18 cellular contexts compared by ENCODE assay signal in the genomic region with DNA sequence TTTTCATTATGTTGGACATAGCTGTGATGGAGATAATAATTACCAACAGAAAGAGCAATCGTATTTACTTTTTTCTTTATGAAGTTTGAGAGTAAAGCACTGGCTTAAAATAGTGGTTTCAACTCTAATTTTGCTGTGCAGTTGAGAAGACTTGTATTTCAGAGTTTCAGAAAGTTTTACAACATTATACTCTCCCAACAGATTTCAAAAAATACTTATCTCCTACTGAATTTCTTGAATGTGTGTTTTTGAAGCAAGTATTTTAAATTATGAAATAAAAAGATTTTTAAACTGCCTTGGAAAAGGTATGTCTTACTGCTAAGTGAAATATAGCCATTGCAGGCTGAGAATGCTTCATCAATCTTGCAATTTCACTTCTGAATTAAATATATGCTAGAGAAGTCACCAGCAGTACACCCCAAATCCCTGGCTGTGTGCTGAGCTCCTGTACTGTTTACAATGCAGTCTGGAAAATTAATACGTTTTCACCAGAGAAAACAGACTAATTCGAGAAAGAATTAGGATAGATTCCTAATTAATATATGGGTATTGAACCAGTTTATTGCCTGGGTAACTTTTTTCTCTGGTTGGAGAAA. TPM values are rescaled to one million over a fixed set of nuclear protein-coding genes. Genes with fewer than 3 reads are reported as not detected.
A peak's percentile ranks its signal among the peaks of the same experiment; 100 is the strongest.
DNase-seq lines count a peak whose midpoint lies in the region; ATAC-seq and TF ChIP-seq lines count a peak whose summit lies in the region.
"Had no signal": no experiment of that assay in that cellular context is flagged by ENCODE, and none has a peak within 500 bp of the region (broad histone marks: within the 10 kb centered on the region; RNA-seq: fewer than 3 reads in every experiment).

No MANE protein-coding gene starts in this region.

- no peaks in the 10 kb centered on the region for H3K36me3 ChIP-seq in urinary bladder (ENCODE audit: insufficient read depth)
- H3K36me3 ChIP-seq: transverse colon had no signal

- H3K9me3 Mint-ChIP-seq in WTC11: no peaks in the 10 kb centered on the region
- H3K9me3 Mint-ChIP-seq in nephron: no peaks in the 10 kb centered on the region
- H3K9me3 Mint-ChIP-seq: stimulated activated naive CD8-positive, alpha-beta T cell treated with anti-CD3 and anti-CD28 coated beads, Interleukin-15, amount 100 ng/mL, for 72 hours; T-helper 1 cell treated with Interleukin-12 subunit alpha and Interleukin-12 subunit beta and Interleukin-4 antibody, amounts not matched to agents 30 μg/mL and 1 μg/mL, for 36 hours had no signal

- H3K27me3 Mint-ChIP-seq in WTC11 (ENCODE audit: low read depth) (peaks cover 98% of the 10 kb centered on the region), nephron (ENCODE audit: low read depth) (peaks cover 99% of the 10 kb centered on the region)

- TF ChIP-seq CTCF in WTC11 (IDR thresholded peaks at IDR 0.05) (no peak), nephron (IDR thresholded peaks at IDR 0.05; ENCODE audit: unreplicated experiment in 3 of 3) (no peak)

- intact Hi-C loops in left colon (cut with DNase I, micrococcal nuclease): loop anchor here in 1 of 2 donors (5.0 kb wide), 1 partner anchor 55 kb away; a partner anchor contains a TSS

- H3K36me3 Mint-ChIP-seq in WTC11 (no peaks in the 10 kb centered on the region), nephron (ENCODE audit: low read depth) (no peaks in the 10 kb centered on the region)
- H3K36me3 Mint-ChIP-seq: activated naive CD8-positive, alpha-beta T cell had no signal

- DNase-seq in WTC11 (ENCODE audit: low spot score) (no peak), fibroblast of peridontal ligament (ENCODE audit: extremely low read depth) (peak; percentile 16), left colon (no peak), GM19240 (ENCODE audit: insufficient read length, low spot score) (no peak), mucosa of gallbladder (ENCODE audit: low spot score) (no peak)
- DNase-seq: activated CD8-positive, alpha-beta T cell treated with anti-CD3 and anti-CD28 coated beads, Interleukin-2, amount 10 ng/mL, durations not matched to agents 7 days and 5 days; activated effector memory CD4-positive, alpha-beta T cell treated with Interleukin-2 at 50 U/mL for 16 hours; NCI-H146; NCI-H446; occipital lobe; stimulated activated naive CD8-positive, alpha-beta T cell treated with anti-CD3 and anti-CD28 coated beads, Interleukin-15, amount 100 ng/mL, for 72 hours; transverse colon had no signal

- H3K4me1 Mint-ChIP-seq in WTC11 (peaks cover 53% of the 10 kb centered on the region), nephron (peaks cover 32% of the 10 kb centered on the region)

- CTCF ChIA-PET in WTC11 (lab: Charles Lee): interaction anchor here (1.1 to 1.4 kb wide), 2 partner anchors 276 to 576 kb away, joined by 3 to 4 read pairs; no protein-coding TSS in a partner anchor

- peaks cover 2% of the 10 kb centered on the region for H3K4me1 ChIP-seq in urinary bladder (ENCODE audit: insufficient read depth)

- no peak for ATAC-seq in WTC11
- no peak for ATAC-seq in left colon
- ATAC-seq: activated CD8-positive, alpha-beta T cell treated with anti-CD3 and anti-CD28 coated beads, Interleukin-2, amount 10 ng/mL, durations not matched to agents 7 days and 5 days; stimulated activated naive CD8-positive, alpha-beta T cell treated with anti-CD3 and anti-CD28 coated beads, Interleukin-15, amount 100 ng/mL, for 72 hours had no signal

- peak overlapping the region; percentile 98 for H3K4me3 ChIP-seq in urinary bladder (ENCODE audit: low read depth, low read length)
- H3K4me3 ChIP-seq: skin epidermis had no signal

- H3K27ac Mint-ChIP-seq in WTC11 (no peak overlapping the region), nephron (peak overlapping the region in 1 of 3 experiments; percentile 50)
- H3K27ac Mint-ChIP-seq: activated CD8-positive, alpha-beta T cell treated with anti-CD3 and anti-CD28 coated beads, Interleukin-2, amount 10 ng/mL, durations not matched to agents 7 days and 5 days; activated naive CD8-positive, alpha-beta T cell; stimulated activated naive CD8-positive, alpha-beta T cell treated with anti-CD3 and anti-CD28 coated beads, Interleukin-15, amount 100 ng/mL, for 72 hours had no signal

- POLR2A ChIA-PET in WTC11 (lab: Charles Lee): no interaction called here

- 11% methylated on average over 3 of the region's 3 CpGs for WGBS in urinary bladder

- no peak overlapping the region for H3K27ac ChIP-seq in urinary bladder (ENCODE audit: low read depth)
- H3K27ac ChIP-seq: skin epidermis had no signal

- peak overlapping the region; percentile 10; the same call in 1 of the 2 replicates for H3K4me3 Mint-ChIP-seq in WTC11
- peak overlapping the region; percentile 82 to 92 (median 85) for H3K4me3 Mint-ChIP-seq in nephron
- H3K4me3 Mint-ChIP-seq: activated CD8-positive, alpha-beta T cell treated with anti-CD3 and anti-CD28 coated beads, Interleukin-2, amount 10 ng/mL, durations not matched to agents 7 days and 5 days; T-helper 1 cell treated with Interleukin-12 subunit alpha and Interleukin-12 subunit beta and Interleukin-4 antibody, amounts not matched to agents 30 μg/mL and 1 μg/mL, for 36 hours had no signal

TF ChIP-seq in WTC11, 78 proteins besides CTCF, POLR2A, EP300 and RAD21:
- TF ChIP-seq ZNF423 (CRISPR knock-in tag; IDR thresholded peaks at IDR 0.05) (no peak), FOXJ3 (CRISPR knock-in tag; IDR thresholded peaks at IDR 0.05; ENCODE audit: borderline replicate concordance) (no peak), IRF2 (CRISPR knock-in tag; IDR thresholded peaks at IDR 0.05; ENCODE audit: borderline replicate concordance, low read depth) (no peak), CBFB (CRISPR knock-in tag; IDR thresholded peaks at IDR 0.05; ENCODE audit: low read depth) (no peak), FOXP1 (CRISPR knock-in tag; IDR thresholded peaks at IDR 0.05; ENCODE audit: borderline replicate concordance) (no peak), ZNF232 (CRISPR knock-in tag; IDR thresholded peaks at IDR 0.05) (no peak), RELA (CRISPR knock-in tag; IDR thresholded peaks at IDR 0.05; ENCODE audit: borderline replicate concordance) (no peak), ZNF219 (CRISPR knock-in tag; IDR thresholded peaks at IDR 0.05; ENCODE audit: borderline replicate concordance) (no peak), KAT7 (CRISPR knock-in tag; IDR thresholded peaks at IDR 0.05; ENCODE audit: borderline replicate concordance) (no peak)
- TF ChIP-seq, protein P1, sequence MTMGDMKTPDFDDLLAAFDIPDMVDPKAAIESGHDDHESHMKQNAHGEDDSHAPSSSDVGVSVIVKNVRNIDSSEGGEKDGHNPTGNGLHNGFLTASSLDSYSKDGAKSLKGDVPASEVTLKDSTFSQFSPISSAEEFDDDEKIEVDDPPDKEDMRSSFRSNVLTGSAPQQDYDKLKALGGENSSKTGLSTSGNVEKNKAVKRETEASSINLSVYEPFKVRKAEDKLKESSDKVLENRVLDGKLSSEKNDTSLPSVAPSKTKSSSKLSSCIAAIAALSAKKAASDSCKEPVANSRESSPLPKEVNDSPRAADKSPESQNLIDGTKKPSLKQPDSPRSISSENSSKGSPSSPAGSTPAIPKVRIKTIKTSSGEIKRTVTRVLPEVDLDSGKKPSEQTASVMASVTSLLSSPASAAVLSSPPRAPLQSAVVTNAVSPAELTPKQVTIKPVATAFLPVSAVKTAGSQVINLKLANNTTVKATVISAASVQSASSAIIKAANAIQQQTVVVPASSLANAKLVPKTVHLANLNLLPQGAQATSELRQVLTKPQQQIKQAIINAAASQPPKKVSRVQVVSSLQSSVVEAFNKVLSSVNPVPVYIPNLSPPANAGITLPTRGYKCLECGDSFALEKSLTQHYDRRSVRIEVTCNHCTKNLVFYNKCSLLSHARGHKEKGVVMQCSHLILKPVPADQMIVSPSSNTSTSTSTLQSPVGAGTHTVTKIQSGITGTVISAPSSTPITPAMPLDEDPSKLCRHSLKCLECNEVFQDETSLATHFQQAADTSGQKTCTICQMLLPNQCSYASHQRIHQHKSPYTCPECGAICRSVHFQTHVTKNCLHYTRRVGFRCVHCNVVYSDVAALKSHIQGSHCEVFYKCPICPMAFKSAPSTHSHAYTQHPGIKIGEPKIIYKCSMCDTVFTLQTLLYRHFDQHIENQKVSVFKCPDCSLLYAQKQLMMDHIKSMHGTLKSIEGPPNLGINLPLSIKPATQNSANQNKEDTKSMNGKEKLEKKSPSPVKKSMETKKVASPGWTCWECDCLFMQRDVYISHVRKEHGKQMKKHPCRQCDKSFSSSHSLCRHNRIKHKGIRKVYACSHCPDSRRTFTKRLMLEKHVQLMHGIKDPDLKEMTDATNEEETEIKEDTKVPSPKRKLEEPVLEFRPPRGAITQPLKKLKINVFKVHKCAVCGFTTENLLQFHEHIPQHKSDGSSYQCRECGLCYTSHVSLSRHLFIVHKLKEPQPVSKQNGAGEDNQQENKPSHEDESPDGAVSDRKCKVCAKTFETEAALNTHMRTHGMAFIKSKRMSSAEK (CRISPR knock-in tag; IDR thresholded peaks at IDR 0.05; ENCODE audit: borderline replicate concordance): no peak
- TF ChIP-seq, protein P2, sequence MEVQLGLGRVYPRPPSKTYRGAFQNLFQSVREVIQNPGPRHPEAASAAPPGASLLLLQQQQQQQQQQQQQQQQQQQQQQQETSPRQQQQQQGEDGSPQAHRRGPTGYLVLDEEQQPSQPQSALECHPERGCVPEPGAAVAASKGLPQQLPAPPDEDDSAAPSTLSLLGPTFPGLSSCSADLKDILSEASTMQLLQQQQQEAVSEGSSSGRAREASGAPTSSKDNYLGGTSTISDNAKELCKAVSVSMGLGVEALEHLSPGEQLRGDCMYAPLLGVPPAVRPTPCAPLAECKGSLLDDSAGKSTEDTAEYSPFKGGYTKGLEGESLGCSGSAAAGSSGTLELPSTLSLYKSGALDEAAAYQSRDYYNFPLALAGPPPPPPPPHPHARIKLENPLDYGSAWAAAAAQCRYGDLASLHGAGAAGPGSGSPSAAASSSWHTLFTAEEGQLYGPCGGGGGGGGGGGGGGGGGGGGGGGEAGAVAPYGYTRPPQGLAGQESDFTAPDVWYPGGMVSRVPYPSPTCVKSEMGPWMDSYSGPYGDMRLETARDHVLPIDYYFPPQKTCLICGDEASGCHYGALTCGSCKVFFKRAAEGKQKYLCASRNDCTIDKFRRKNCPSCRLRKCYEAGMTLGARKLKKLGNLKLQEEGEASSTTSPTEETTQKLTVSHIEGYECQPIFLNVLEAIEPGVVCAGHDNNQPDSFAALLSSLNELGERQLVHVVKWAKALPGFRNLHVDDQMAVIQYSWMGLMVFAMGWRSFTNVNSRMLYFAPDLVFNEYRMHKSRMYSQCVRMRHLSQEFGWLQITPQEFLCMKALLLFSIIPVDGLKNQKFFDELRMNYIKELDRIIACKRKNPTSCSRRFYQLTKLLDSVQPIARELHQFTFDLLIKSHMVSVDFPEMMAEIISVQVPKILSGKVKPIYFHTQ (CRISPR knock-in tag; IDR thresholded peaks at IDR 0.05): no peak

RNA-seq across cellular contexts. Expression of a gene that starts 3.0 kb away (rescaled TPM):
- total RNA-seq in WTC11 (2021) (0.27 to 0.37 TPM (median 0.28 TPM) in 3 replicates), urinary bladder (25.4 TPM), left colon (1 to 10 TPM; 1.2 to 2.2 TPM), mucosa of gallbladder (16.7 TPM)
- 19.3 TPM for polyA plus RNA-seq in urinary bladder
- total RNA-seq: activated CD8-positive, alpha-beta T cell treated with anti-CD3 and anti-CD28 coated beads, Interleukin-2, amount 10 ng/mL, durations not matched to agents 7 days and 5 days had no signal

RNA-seq across cellular contexts. Expression of a gene that starts 55.6 kb away (rescaled TPM):
- 12.4 to 16.0 TPM (median 15.7 TPM) in 3 replicates for total RNA-seq in WTC11 (2021)
- 94.0 TPM for total RNA-seq in urinary bladder
- polyA plus RNA-seq in urinary bladder: 92.3 TPM
- 10 to 100 TPM; 79.8 to 86.0 TPM for total RNA-seq in left colon
- total RNA-seq in mucosa of gallbladder: 28.8 TPM
- total RNA-seq: activated CD8-positive, alpha-beta T cell treated with anti-CD3 and anti-CD28 coated beads, Interleukin-2, amount 10 ng/mL, durations not matched to agents 7 days and 5 days; OCI-LY7 had no signal
